ENCODE assay signal across 9 cellular contexts in the genomic region with DNA sequence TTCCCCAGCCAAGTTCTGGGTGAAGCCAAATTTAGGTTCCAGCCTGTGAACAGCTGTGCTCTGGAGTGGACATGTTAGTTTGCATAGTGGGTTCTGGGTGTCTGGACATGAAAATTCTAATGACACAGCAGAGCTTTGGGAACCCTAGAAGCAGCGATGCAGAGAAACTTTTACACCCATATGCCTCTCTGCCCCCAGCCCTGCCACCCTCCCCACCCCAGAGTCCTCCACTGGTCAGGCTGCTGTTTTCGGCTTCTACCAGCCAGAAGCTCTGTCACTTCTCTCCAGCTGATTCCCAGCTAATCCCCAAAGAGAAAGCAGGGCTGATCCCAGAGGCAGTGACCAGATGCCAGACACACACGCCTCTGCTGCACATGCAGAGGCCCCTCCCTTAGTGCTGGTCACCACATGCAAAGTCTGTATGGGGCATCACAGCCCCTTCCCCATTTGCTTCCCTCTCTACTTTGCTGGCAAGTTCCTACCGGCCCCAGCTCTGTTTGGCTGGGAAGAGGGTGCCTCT. TPM values are rescaled to one million over a fixed set of nuclear protein-coding genes. Genes with fewer than 3 reads are reported as not detected.
DNase-seq lines count a peak whose midpoint lies in the region; ATAC-seq and TF ChIP-seq lines count a peak whose summit lies in the region.
"Had no signal": no experiment of that assay in that cellular context is flagged by ENCODE, and none has a peak within 500 bp of the region (broad histone marks: within the 10 kb centered on the region; RNA-seq: fewer than 3 reads in every experiment).

No MANE protein-coding gene starts in this region.

- no peak overlapping the region for H3K4me2 ChIP-seq in osteoblast (ENCODE audit: insufficient read depth, low read length)

- DNase-seq in AG10803 (ENCODE audit: low read depth): peak; percentile 27
- peak; percentile 89 for DNase-seq in osteoblast (ENCODE audit: insufficient read length, low spot score, missing footprints)
- no peak for DNase-seq in NCI-H2081 (lab: John Stamatoyannopoulos, UW)
- no peak for DNase-seq in NCI-H510A (lab: John Stamatoyannopoulos, UW)
- DNase-seq in occipital lobe (lab: John Stamatoyannopoulos, UW): no peak

- no peak overlapping the region for H3K4me3 Mint-ChIP-seq in brain

- no peaks in the 10 kb centered on the region for H3K9me3 Mint-ChIP-seq in brain

- H3K4me1 ChIP-seq in osteoblast (ENCODE audit: insufficient read depth, low read length): no peaks in the 10 kb centered on the region

- H3K36me3 Mint-ChIP-seq in brain: no peaks in the 10 kb centered on the region

- no peak overlapping the region for H3K27ac ChIP-seq in osteoblast (ENCODE audit: low read depth, low read length)

- H3K9me3 ChIP-seq in osteoblast (ENCODE audit: low read depth, low read length): no peaks in the 10 kb centered on the region

- no peak overlapping the region for H3K4me3 ChIP-seq in AG10803 (ENCODE audit: low read length)
- no peak overlapping the region for H3K4me3 ChIP-seq in osteoblast (ENCODE audit: insufficient read depth, low read length)

- H4K20me1 ChIP-seq in osteoblast (ENCODE audit: insufficient read depth, low read length): no peaks in the 10 kb centered on the region

- TF ChIP-seq CTCF in AG10803 (conservative IDR thresholded peaks at IDR 0.05; ENCODE audit: low read length) (no peak), brain (conservative IDR thresholded peaks at IDR 0.05) (no peak), osteoblast (IDR thresholded peaks at IDR 0.05; ENCODE audit: extremely low read depth, low read depth, low read length) (no peak)

- peaks cover 5% of the 10 kb centered on the region for H3K27me3 ChIP-seq in osteoblast (ENCODE audit: insufficient read depth, low read length)

- H3K27me3 Mint-ChIP-seq in brain: no peaks in the 10 kb centered on the region

- H2AFZ ChIP-seq in osteoblast (ENCODE audit: low read length): no peak overlapping the region

- H3K4me1 Mint-ChIP-seq in brain: peaks cover 37% of the 10 kb centered on the region

- no peaks in the 10 kb centered on the region for H3K79me2 ChIP-seq in osteoblast (ENCODE audit: insufficient read depth, low read length)

- ATAC-seq in GM19351 (IDR thresholded peaks at IDR 0.05; ENCODE audit: unreplicated experiment) (peak; percentile 15), HG03442 (IDR thresholded peaks at IDR 0.05; ENCODE audit: unreplicated experiment) (peak; percentile 5)

- H3K27ac Mint-ChIP-seq in brain: peak overlapping the region in 4 of 5 experiments; percentile 13 to 75 (median 45)

- no peaks in the 10 kb centered on the region for H3K36me3 ChIP-seq in osteoblast (ENCODE audit: insufficient read depth, low read length)

RNA-seq across cellular contexts. Expression of a gene that starts 8.7 kb away (rescaled TPM):
- 3.3 TPM for polyA plus RNA-seq in brain (ENCODE audit: insufficient read depth, low read depth, low replicate concordance)
- total RNA-seq in osteoblast (under 0.01 TPM in 1 of 2 replicates, not detected in the other), occipital lobe (under 0.01 TPM)
- total RNA-seq: pulmonary artery endothelial cell had no signal

RNA-seq across cellular contexts. Expression of a gene that starts 45.0 kb away (rescaled TPM):
- 36.9 TPM for polyA plus RNA-seq in brain (ENCODE audit: insufficient read depth, low read depth, low replicate concordance)
- total RNA-seq in osteoblast (69.5 and 75.3 TPM in 2 replicates), occipital lobe (8.1 TPM)

Comparison
In these comparisons a context has a peak if more than half of its experiments do, and no peak if none do; other contexts are left out.
1. DNase-seq: peak in AG10803 (single experiment) and osteoblast (single experiment); none in NCI-H2081 (0 of 2), NCI-H510A (single experiment) and occipital lobe (single experiment).